Comparison of ENCODE assay signal across 8 cellular contexts in genomic region chr4:78612398-78613005, GRCh38.
DNase-seq lines count a peak whose midpoint lies in the region; ATAC-seq and TF ChIP-seq lines count a peak whose summit lies in the region.

No MANE protein-coding gene starts in this region.

- H3K4me3 Mint-ChIP-seq in nephron progenitor cell, result no peak overlapping the region
- H3K4me3 Mint-ChIP-seq in T-helper 17 cell, result no peak overlapping the region

- H3K9me3 Mint-ChIP-seq in nephron progenitor cell, result no peaks in the 10 kb centered on the region

- H3K27me3 Mint-ChIP-seq in nephron progenitor cell (ENCODE audit: low read depth, poor library complexity), result peaks cover 9% of the 10 kb centered on the region
- H3K27me3 Mint-ChIP-seq in T-helper 17 cell, result no peaks in the 10 kb centered on the region

- TF ChIP-seq CTCF in nephron progenitor cell (IDR thresholded peaks at IDR 0.05), result peak; percentile 19

- peak; percentile 29 for ATAC-seq in HG02610 (IDR thresholded peaks at IDR 0.05; ENCODE audit: unreplicated experiment)
- peak; percentile 63 for ATAC-seq in esophagus mucosa
- ATAC-seq in T-helper 17 cell, result no peak
- ATAC-seq in GM21360 (IDR thresholded peaks at IDR 0.05; ENCODE audit: unreplicated experiment), result no peak

- H3K9me3 ChIP-seq in T-helper 17 cell (ENCODE audit: control insufficient read depth, low read length, poor library complexity, severe bottlenecking), result no peaks in the 10 kb centered on the region

- H3K36me3 Mint-ChIP-seq in nephron progenitor cell (ENCODE audit: low read depth) (no peaks in the 10 kb centered on the region), T-helper 17 cell (ENCODE audit: low read depth) (no peaks in the 10 kb centered on the region)

- H3K27ac Mint-ChIP-seq in nephron progenitor cell (no peak overlapping the region), T-helper 17 cell (no peak overlapping the region)

- DNase-seq in NCI-H2171 treated with DMSO at 0.1 percent for 48 hours (lab: John Stamatoyannopoulos, UW), result peak; percentile 3
- DNase-seq in NCI-H2171 (lab: John Stamatoyannopoulos, UW), result no peak
- DNase-seq in RKO (ENCODE audit: low spot score), result peak; percentile 56
- no peak for DNase-seq in nephron progenitor cell
- DNase-seq in T-helper 17 cell, result no peak

- H3K4me1 Mint-ChIP-seq in nephron progenitor cell (peaks cover 27% of the 10 kb centered on the region), T-helper 17 cell (peaks cover 9% of the 10 kb centered on the region)

Comparison
In these comparisons a context has a peak if more than half of its experiments do, and no peak if none do; other contexts are left out.
1. DNase-seq: peak in NCI-H2171 treated with DMSO at 0.1 percent for 48 hours (single experiment) and RKO (single experiment); none in NCI-H2171 (single experiment), nephron progenitor cell (single experiment) and T-helper 17 cell (0 of 3).
2. ATAC-seq: peak in HG02610 (single experiment) and esophagus mucosa (single experiment); none in T-helper 17 cell (single experiment) and GM21360 (single experiment).